In the genomic region with DNA sequence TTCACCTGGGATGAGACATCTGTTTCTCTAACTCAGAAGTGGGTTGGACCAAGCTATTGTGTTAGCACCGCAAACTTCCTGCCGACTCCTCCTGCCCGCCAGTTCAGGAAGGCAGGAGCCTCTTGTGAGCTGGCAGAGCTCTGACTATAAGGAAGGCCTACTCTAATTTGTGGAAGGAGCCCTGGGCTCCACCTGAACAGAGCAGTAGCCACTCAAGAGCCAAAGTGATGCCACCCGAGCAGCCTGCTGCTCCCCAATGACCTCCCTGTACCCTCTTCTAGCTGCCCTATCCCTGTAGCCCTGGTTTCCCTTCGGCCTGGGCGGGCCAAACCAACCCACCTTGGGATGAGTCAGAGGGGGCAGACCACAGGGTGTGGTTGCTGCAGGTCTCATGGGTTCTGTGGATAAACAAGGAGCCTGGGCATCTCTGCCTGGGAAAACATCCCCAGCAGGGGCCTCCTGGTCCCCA, we compare ENCODE assay signal across 23 cellular contexts.
DNase-seq lines count a peak whose midpoint lies in the region; FAIRE-seq and TF ChIP-seq lines count a peak whose summit lies in the region.
"Had no signal": no experiment of that assay in that cellular context is flagged by ENCODE, and none has a peak within 500 bp of the region (broad histone marks: within the 10 kb centered on the region; RNA-seq: fewer than 3 reads in every experiment).

No MANE protein-coding gene starts in this region.

- H4K20me1 ChIP-seq in H1 (replicated peaks in 1 of 2; ENCODE audit: control insufficient read depth in 1 of 2, insufficient read depth in 2 of 2, low read length in 2 of 2): no peaks in the 10 kb centered on the region

- no peak for TF ChIP-seq EP300 in H1 (IDR thresholded peaks at IDR 0.05; ENCODE audit: borderline replicate concordance in 1 of 2, low read depth in 2 of 2, low read length in 2 of 2)

- no peak overlapping the region for H4K5ac ChIP-seq in H1 (ENCODE audit: insufficient read length, low read depth, low read length)

- no peak overlapping the region for H3K23ac ChIP-seq in H1 (ENCODE audit: insufficient read length)

- CTCF ChIA-PET in H1 (lab: Charles Lee; ENCODE audit: partially characterized antibody): interaction anchor here (0.8 to 4.1 kb wide), 9 partner anchors 9 to 94 kb away, joined by 3 to 35 read pairs (median 3); no protein-coding TSS in a partner anchor

- H3K56ac ChIP-seq in H1 (replicated peaks; ENCODE audit: insufficient read length, low read depth, low read length): no peak overlapping the region

- H4K91ac ChIP-seq in H1 (replicated peaks; ENCODE audit: insufficient read length, low read length): no peak overlapping the region

- no peak overlapping the region for H4K8ac ChIP-seq in H1 (ENCODE audit: extremely low read depth, insufficient read depth, low read length)

- no peak overlapping the region for H2BK120ac ChIP-seq in H1 (replicated peaks; ENCODE audit: low read depth, low read length)

- peak; percentile 8 for DNase-seq in stimulated activated CD4-positive, alpha-beta T cell treated with anti-CD3 and anti-CD28 coated beads, Interleukin-15, amount 100 ng/mL, for 24 hours
- DNase-seq in stimulated activated CD4-positive, alpha-beta T cell treated with anti-CD3 and anti-CD28 coated beads, Interleukin-4, amount 100 ng/mL, for 4 hours: no peak
- peak; percentile 56 for DNase-seq in M059J (ENCODE audit: low read depth)
- DNase-seq in H1 (ENCODE audit: low read depth in 1 of 2, low spot score in 2 of 2): no peak
- DNase-seq in urothelium cell line (ENCODE audit: low spot score): peak; percentile 69
- no peak for DNase-seq in iPS-NIHi11 (ENCODE audit: low spot score)
- no peak for DNase-seq in AG08395 (ENCODE audit: low spot score)
- DNase-seq in cerebellar cortex (ENCODE audit: low spot score): no peak
- DNase-seq: activated CD4-positive, alpha-beta memory T cell treated with anti-CD3 and anti-CD28 coated beads for 36 hours; activated T-cell treated with anti-CD3 and anti-CD28 coated beads, Interleukin-2, amount 50 U/mL, for 4 hours; body of pancreas; CD8-positive, alpha-beta T cell; DND-41; hypothalamus; NCI-H146; NCI-H748 treated with DMSO at 0.1 percent for 48 hours; occipital lobe; SJCRH30; stimulated activated CD4-positive, alpha-beta T cell treated with anti-CD3 and anti-CD28 coated beads, Interleukin-4, amount 100 ng/mL, for 24 hours had no signal

- 0 out of 2 replicates have a peak, but pooled peaks cover 1% of the 10 kb centered on the region for H3K23me2 ChIP-seq in H1 (ENCODE audit: low read depth, low read length)

- POLR2A ChIA-PET in H1 (lab: Charles Lee; ENCODE audit: partially characterized antibody): no interaction called here

- no peak for TF ChIP-seq POLR2A in H1 (IDR thresholded peaks at IDR 0.05; ENCODE audit: control extremely low read depth in 1 of 2, low read depth in 2 of 2, low read length in 2 of 2)

- no peak overlapping the region for H2AK5ac ChIP-seq in H1 (ENCODE audit: low read depth, low read length)

- no peak overlapping the region for H3K4ac ChIP-seq in H1 (replicated peaks; ENCODE audit: insufficient read length, low read depth, low read length)

- H2BK15ac ChIP-seq in H1 (ENCODE audit: low read length): no peak overlapping the region

- no peak for TF ChIP-seq CTCF in H1 (IDR thresholded peaks at IDR 0.05; ENCODE audit: control extremely low read depth in 1 of 3, insufficient read depth in 1 of 3, low read depth in 1 of 3, low read length in 3 of 3)

- peaks cover 0 to 9% (median 6%) of the 10 kb centered on the region in 4 experiments; a peak in 6 of 7 replicates for H3K4me1 ChIP-seq in H1 (replicated peaks in 1 of 4; ENCODE audit: control insufficient read depth in 3 of 4, insufficient read depth in 4 of 4, low read length in 3 of 4)
- H3K4me1 ChIP-seq: body of pancreas had no signal

- WGBS in H1 (ENCODE audit: extremely low coverage in 1 of 2, insufficient coverage in 1 of 2, insufficient read length in 1 of 2, insufficient replicate concordance in 2 of 2, low coverage in 1 of 2, low lambda C conversion rate in 2 of 2, missing lambda C conversion rate in 1 of 2), 2 experiments: 84% methylated on average over 6 of the region's 6 CpGs; no CpG with 5 or more reads in 1 of the 2 experiments

- H2BK12ac ChIP-seq in H1 (ENCODE audit: low read depth, low read length): no peak overlapping the region

- H3K18ac ChIP-seq in H1 (ENCODE audit: extremely low read depth, low read length): no peak overlapping the region

- no peak overlapping the region for H3K9ac ChIP-seq in H1 (replicated peaks in 1 of 4; ENCODE audit: extremely low read depth in 1 of 4, low read depth in 3 of 4, low read length in 3 of 4)

- H2BK20ac ChIP-seq in H1 (ENCODE audit: low read length): no peak overlapping the region

- H3K4me2 ChIP-seq in H1 (ENCODE audit: insufficient read depth in 1 of 2, low read depth in 2 of 2, low read length in 2 of 2): no peak overlapping the region

- H3K14ac ChIP-seq in H1 (ENCODE audit: insufficient read length): no peak overlapping the region

- H3K36me3 ChIP-seq in H1 (ENCODE audit: control insufficient read depth in 2 of 4, insufficient read depth in 4 of 4, low read length in 3 of 4): no peaks in the 10 kb centered on the region
- H3K36me3 ChIP-seq: SJCRH30, upper lobe of left lung had no signal

- TF ChIP-seq RAD21 in H1 (IDR thresholded peaks at IDR 0.05 in 1 of 2, conservative IDR thresholded peaks at IDR 0.05 in 1 of 2; ENCODE audit: low read depth in 2 of 2, low read length in 2 of 2): no peak

- H3K27ac ChIP-seq in H1 (ENCODE audit: low read depth, low read length): no peak overlapping the region
- H3K27ac ChIP-seq: body of pancreas, coronary artery, SJCRH30, upper lobe of left lung, VCaP had no signal

- H2BK5ac ChIP-seq in H1 (ENCODE audit: low read depth, low read length): no peak overlapping the region

- H2AFZ ChIP-seq in H1 (ENCODE audit: low read length): peak overlapping the region; percentile 52; the same call in 1 of the 2 replicates

- no peaks in the 10 kb centered on the region for H3K79me2 ChIP-seq in H1 (ENCODE audit: control insufficient read depth in 1 of 2, insufficient read depth in 2 of 2, low read length in 2 of 2)

- H3K9me3 ChIP-seq in H1 (ENCODE audit: insufficient read depth in 2 of 2, low read depth in 1 of 2, low read length in 1 of 2): no peaks in the 10 kb centered on the region
- H3K9me3 ChIP-seq: body of pancreas, upper lobe of left lung had no signal

- FAIRE-seq in H1 (lab: Jason Lieb, UNC) (no peak), urothelium cell line (lab: Jason Lieb, UNC) (no peak)
- FAIRE-seq: endometrium had no signal

- no peaks in the 10 kb centered on the region for H3K79me1 ChIP-seq in H1 (ENCODE audit: low read depth, low read length)

- no peak overlapping the region for H3K4me3 ChIP-seq in H1 (ENCODE audit: extremely low read depth in 1 of 4, insufficient read depth in 2 of 4, low read depth in 3 of 4, low read length in 4 of 4)
- H3K4me3 ChIP-seq: body of pancreas, coronary artery, SJCRH30, upper lobe of left lung had no signal

- H3K27me3 ChIP-seq in H1 (replicated peaks in 1 of 4; ENCODE audit: control insufficient read depth in 3 of 4, extremely low read depth in 1 of 4, insufficient read depth in 3 of 4, low read length in 3 of 4): peaks cover 0 to 2% (median 0%) of the 10 kb centered on the region in 4 experiments; a peak in 2 of 7 replicates
- H3K27me3 ChIP-seq: body of pancreas, upper lobe of left lung had no signal

TF ChIP-seq in H1, 55 proteins besides CTCF, POLR2A, EP300 and RAD21:
- TF ChIP-seq GTF2F1 (IDR thresholded peaks at IDR 0.05; ENCODE audit: borderline replicate concordance, low read depth, low read length) (no peak), KDM1A (IDR thresholded peaks at IDR 0.05; ENCODE audit: borderline replicate concordance, low read length) (no peak), SIX5 (IDR thresholded peaks at IDR 0.05; ENCODE audit: low read depth, low read length) (no peak), CBX5 (IDR thresholded peaks at IDR 0.05; ENCODE audit: low read depth, low read length) (no peak), SRF (IDR thresholded peaks at IDR 0.05; ENCODE audit: low read depth, low read length) (no peak), CHD1 (IDR thresholded peaks at IDR 0.05; ENCODE audit: low read depth, low read length) (no peak), KDM4A (IDR thresholded peaks at IDR 0.05; ENCODE audit: low read depth, low read length, severe bottlenecking) (no peak), RNF2 (IDR thresholded peaks at IDR 0.05; ENCODE audit: borderline replicate concordance, low read depth, low read length, missing control alignments, poor library complexity, severe bottlenecking) (no peak), TAF7 (optimal IDR thresholded peaks at IDR 0.05; ENCODE audit: borderline replicate concordance, low read depth, low read length) (no peak), MAFK (IDR thresholded peaks at IDR 0.05; ENCODE audit: low read depth, low read length) (no peak)
TF ChIP-seq in H1: peak in this region for 0.

Comparison
In these comparisons a context has a peak if more than half of its experiments do, and no peak if none do; other contexts are left out.
1. DNase-seq: peak in stimulated activated CD4-positive, alpha-beta T cell treated with anti-CD3 and anti-CD28 coated beads, Interleukin-15, amount 100 ng/mL, for 24 hours (single experiment), M059J (single experiment) and urothelium cell line (single experiment); none in stimulated activated CD4-positive, alpha-beta T cell treated with anti-CD3 and anti-CD28 coated beads, Interleukin-4, amount 100 ng/mL, for 4 hours (0 of 2), H1 (0 of 2), iPS-NIHi11 (single experiment), AG08395 (single experiment) and cerebellar cortex (single experiment).